In genomic region chr10:60238408-60239100, GRCh38 we compare ENCODE assay signal across 8 cellular contexts.
DNase-seq lines count a peak whose midpoint lies in the region; ATAC-seq lines count a peak whose summit lies in the region.

No MANE protein-coding gene starts in this region.

- peak; percentile 52 for ATAC-seq in GM21737 (IDR thresholded peaks at IDR 0.05; ENCODE audit: unreplicated experiment)

- peaks cover 24 to 29% of the 10 kb centered on the region in 2 donors for H3K4me1 Mint-ChIP-seq in immature natural killer cell

- peak overlapping the region; percentile 17 to 93 (median 77) for H3K27ac Mint-ChIP-seq in immature natural killer cell

- DNase-seq in A172 (ENCODE audit: low spot score) (peak; percentile 79), EH (ENCODE audit: low read depth) (peak; percentile 58), HuH-7 (ENCODE audit: low spot score) (peak; percentile 17), immature natural killer cell (peak in 1 of 3 donors; percentile 24), NCI-H1930 (lab: John Stamatoyannopoulos, UW) (no peak)
- peak; percentile 22 for DNase-seq in activated T-cell treated with anti-CD3 and anti-CD28 coated beads, Interleukin-2, amount 50 U/mL, for 48 hours
- no peak for DNase-seq in activated CD4-positive, CD25-positive, alpha-beta regulatory T cell treated with anti-CD3 and anti-CD28 coated beads, Interleukin-2, amount 50 U/mL, for 72 hours

- H3K4me3 Mint-ChIP-seq in immature natural killer cell = peak overlapping the region; percentile 45 to 90 (median 75)

- no peaks in the 10 kb centered on the region for H3K36me3 Mint-ChIP-seq in immature natural killer cell

- no peaks in the 10 kb centered on the region for H3K27me3 Mint-ChIP-seq in immature natural killer cell (ENCODE audit: low read depth in 3 of 3)

- peaks cover 0 to under 1% (median 0%) of the 10 kb centered on the region in 6 donors for H3K9me3 Mint-ChIP-seq in immature natural killer cell

Comparison
In these comparisons a context has a peak if more than half of its experiments do, and no peak if none do; other contexts are left out.
1. DNase-seq: peak in A172 (single experiment), EH (single experiment), HuH-7 (single experiment) and activated T-cell treated with anti-CD3 and anti-CD28 coated beads, Interleukin-2, amount 50 U/mL, for 48 hours (2 of 2); none in NCI-H1930 (0 of 2) and activated CD4-positive, CD25-positive, alpha-beta regulatory T cell treated with anti-CD3 and anti-CD28 coated beads, Interleukin-2, amount 50 U/mL, for 72 hours (single experiment).